ENCODE assay signal across 8 cellular contexts in the genomic region with DNA sequence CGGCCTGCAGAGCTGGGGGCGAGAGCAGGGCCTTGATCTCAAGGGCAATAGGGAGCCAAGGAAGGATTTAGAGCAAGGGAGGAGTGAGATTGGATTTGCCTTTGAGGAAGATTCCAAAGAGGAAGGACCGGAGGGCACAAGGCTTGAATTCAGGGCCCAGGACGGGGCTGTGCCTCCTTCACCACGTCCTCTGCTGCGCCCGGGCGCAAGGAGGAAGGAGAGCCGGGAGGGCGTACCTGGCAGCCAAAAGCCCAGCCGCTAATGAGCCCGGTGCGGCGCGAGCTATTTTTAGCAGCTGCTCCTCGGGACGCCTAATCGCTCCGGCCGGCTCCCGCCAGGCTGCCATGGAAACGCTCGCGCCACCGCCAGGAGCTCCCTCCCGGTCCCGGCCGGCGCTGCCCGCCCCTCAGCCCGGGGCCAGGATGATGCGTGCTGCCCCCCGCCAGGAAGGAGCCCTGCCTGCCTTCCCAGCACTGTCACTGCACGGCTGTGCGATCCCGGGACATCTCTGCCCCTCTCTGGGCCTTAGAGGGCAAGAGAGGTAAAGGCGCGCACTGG. TPM values are rescaled to one million over a fixed set of nuclear protein-coding genes. Genes with fewer than 3 reads are reported as not detected.
DNase-seq lines count a peak whose midpoint lies in the region; ATAC-seq and TF ChIP-seq lines count a peak whose summit lies in the region.

No MANE protein-coding gene starts in this region.

- H3K27ac ChIP-seq in gastroesophageal sphincter: peak overlapping the region in 3 of 4 donors; percentile 30 to 66 (median 51)

- H3K36me3 ChIP-seq in gastroesophageal sphincter: no peaks in the 10 kb centered on the region

- TF ChIP-seq EP300 in gastroesophageal sphincter (IDR thresholded peaks at IDR 0.05): no peak

- no peak for TF ChIP-seq POLR2A in gastroesophageal sphincter (IDR thresholded peaks at IDR 0.05)

- peaks cover 0 to 23% (median 0%) of the 10 kb centered on the region in 3 donors for H3K9me3 ChIP-seq in gastroesophageal sphincter

- H3K27me3 ChIP-seq in gastroesophageal sphincter: peaks cover 6% of the 10 kb centered on the region

- TF ChIP-seq CTCF in gastroesophageal sphincter (IDR thresholded peaks at IDR 0.05): peak in 1 of 4 experiments; percentile 14

- DNase-seq in GM03348 (ENCODE audit: low spot score): peak; percentile 57
- peak; percentile 26 for DNase-seq in NCI-H774 (lab: John Stamatoyannopoulos, UW)
- DNase-seq in pons (ENCODE audit: low spot score): peak; percentile 28
- no peak for DNase-seq in activated CD8-positive, alpha-beta memory T cell treated with anti-CD3 and anti-CD28 coated beads, Interleukin-2, amount 50 U/mL, for 48 hours
- no peak for DNase-seq in T-helper 9 cell
- DNase-seq in activated CD4-positive, CD25-positive, alpha-beta regulatory T cell (lab: John Stamatoyannopoulos, UW): no peak

- 5 to 15% methylated on average over 4 to 9 of the region's 38 CpGs for WGBS in gastroesophageal sphincter (ENCODE audit: low coverage in 1 of 2), 2 donors

- ATAC-seq in gastroesophageal sphincter: peak; percentile 87
- ATAC-seq in HG02938 (IDR thresholded peaks at IDR 0.05; ENCODE audit: unreplicated experiment): no peak

- peak overlapping the region in 1 of 2 donors; percentile 34 for H3K4me3 ChIP-seq in gastroesophageal sphincter

- peaks cover 0 to 35% (median 7%) of the 10 kb centered on the region in 3 donors for H3K4me1 ChIP-seq in gastroesophageal sphincter

RNA-seq across cellular contexts. Expression of gene TINCR, which starts 31.3 kb away (rescaled TPM):
- under 1 TPM; 0.35 to 0.64 (median 0.44) TPM for total RNA-seq in gastroesophageal sphincter

Comparison
In these comparisons a context has a peak if more than half of its experiments do, and no peak if none do; other contexts are left out.
1. DNase-seq: peak in GM03348 (single experiment), NCI-H774 (single experiment) and pons (single experiment); none in activated CD8-positive, alpha-beta memory T cell treated with anti-CD3 and anti-CD28 coated beads, Interleukin-2, amount 50 U/mL, for 48 hours (single experiment), T-helper 9 cell (single experiment) and activated CD4-positive, CD25-positive, alpha-beta regulatory T cell (0 of 4).